Comparison of ENCODE assay signal across 15 cellular contexts in the genomic region with DNA sequence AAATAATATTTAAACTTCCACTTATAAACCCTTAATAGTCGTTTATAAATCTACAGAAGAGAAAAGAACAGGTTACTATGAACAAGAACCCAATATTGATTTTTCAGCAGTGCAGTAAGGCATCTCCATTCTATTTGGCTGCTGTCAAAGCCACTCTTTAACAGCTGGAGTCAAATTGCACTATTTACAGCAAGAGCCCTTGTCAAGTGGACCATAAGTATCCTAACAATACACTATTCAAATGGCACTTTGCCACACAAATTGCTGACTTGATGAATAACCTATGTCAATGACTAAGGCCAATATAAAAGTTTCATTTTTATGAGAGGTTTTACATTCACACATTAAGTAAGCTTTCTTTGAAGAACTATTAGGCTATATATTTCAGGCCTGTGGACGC.
A peak's percentile ranks its signal among the peaks of the same experiment; 100 is the strongest.
DNase-seq lines count a peak whose midpoint lies in the region; ATAC-seq and TF ChIP-seq lines count a peak whose summit lies in the region.
"Had no signal": no experiment of that assay in that cellular context is flagged by ENCODE, and none has a peak within 500 bp of the region (broad histone marks: within the 10 kb centered on the region; RNA-seq: fewer than 3 reads in every experiment).

No MANE protein-coding gene starts in this region.

- in situ Hi-C loops in SK-MEL-5 (cut with HindIII; ENCODE audit: low pct_unique_long_range_greater_than_20kb, low sequenced_read_pairs), result no loop called here
- in situ Hi-C loops in ACHN (cut with HindIII; ENCODE audit: low pct_ligation_motif_present, low pct_unique_long_range_greater_than_20kb, low sequenced_read_pairs), result no loop called here

- no peaks in the 10 kb centered on the region for H3K27me3 Mint-ChIP-seq in progenitor cell of endocrine pancreas
- H3K27me3 Mint-ChIP-seq: activated CD4-positive, alpha-beta T cell treated with anti-CD3 and anti-CD28 coated beads, Interleukin-2, amount 10 ng/mL, durations not matched to agents 24 days and 14 days had no signal

- H3K27ac Mint-ChIP-seq in progenitor cell of endocrine pancreas, result peak overlapping the region; percentile 82
- H3K27ac Mint-ChIP-seq: activated CD4-positive, alpha-beta T cell treated with anti-CD3 and anti-CD28 coated beads, Interleukin-2, amount 10 ng/mL, durations not matched to agents 24 days and 14 days had no signal

- H3K9me3 Mint-ChIP-seq in progenitor cell of endocrine pancreas (ENCODE audit: low read depth), result no peaks in the 10 kb centered on the region
- H3K9me3 Mint-ChIP-seq: activated CD4-positive, alpha-beta T cell treated with anti-CD3 and anti-CD28 coated beads, Interleukin-2, amount 10 ng/mL, durations not matched to agents 24 days and 14 days; activated T-cell treated with anti-CD3 and anti-CD28 coated beads, Interleukin-2, amount 50 U/mL, for 4 hours had no signal

- no peak for TF ChIP-seq CTCF in progenitor cell of endocrine pancreas (IDR thresholded peaks at IDR 0.05; ENCODE audit: unreplicated experiment)

- H3K4me3 Mint-ChIP-seq in progenitor cell of endocrine pancreas (ENCODE audit: low read depth), result peak overlapping the region; percentile 47
- H3K4me3 Mint-ChIP-seq: activated CD4-positive, alpha-beta T cell treated with anti-CD3 and anti-CD28 coated beads, Interleukin-2, amount 10 ng/mL, durations not matched to agents 24 days and 14 days; activated T-cell treated with anti-CD3 and anti-CD28 coated beads, Interleukin-2, amount 50 U/mL, for 4 hours had no signal

- ATAC-seq in GM19328 (IDR thresholded peaks at IDR 0.05; ENCODE audit: unreplicated experiment), result no peak
- ATAC-seq: activated T-cell treated with anti-CD3 and anti-CD28 coated beads, Interleukin-2, amount 50 U/mL, for 4 hours; left ventricle myocardium superior had no signal

- peak; percentile 98 for DNase-seq in NCI-H1092 treated with DMSO at 0.1 percent for 48 hours (lab: John Stamatoyannopoulos, UW)
- peak; percentile 41 for DNase-seq in NCI-H2171 (lab: John Stamatoyannopoulos, UW)
- peak; percentile 51 for DNase-seq in SK-MEL-5 (ENCODE audit: low read depth, low spot score)
- DNase-seq in progenitor cell of endocrine pancreas (ENCODE audit: low spot score, unreplicated experiment), result no peak
- DNase-seq in ACHN, result no peak
- no peak for DNase-seq in activated CD4-positive, alpha-beta T cell treated with anti-CD3 and anti-CD28 coated beads for 48 hours
- DNase-seq: activated CD4-positive, alpha-beta T cell treated with anti-CD3 and anti-CD28 coated beads, Interleukin-2, amount 10 ng/mL, durations not matched to agents 24 days and 14 days; activated T-cell treated with anti-CD3 and anti-CD28 coated beads, Interleukin-2, amount 50 U/mL, for 4 hours; adrenal gland; esophagus squamous epithelium; hypothalamus; left ventricle myocardium superior; NCI-H226; transverse colon had no signal

- peaks cover 21% of the 10 kb centered on the region for H3K4me1 Mint-ChIP-seq in progenitor cell of endocrine pancreas (ENCODE audit: low read depth)
- H3K4me1 Mint-ChIP-seq: activated CD4-positive, alpha-beta T cell treated with anti-CD3 and anti-CD28 coated beads, Interleukin-2, amount 10 ng/mL, durations not matched to agents 24 days and 14 days had no signal

- peaks cover 4% of the 10 kb centered on the region for H3K36me3 Mint-ChIP-seq in progenitor cell of endocrine pancreas (ENCODE audit: insufficient read depth)

Comparison
In these comparisons a context has a peak if more than half of its experiments do, and no peak if none do; other contexts are left out.
1. DNase-seq: peak in NCI-H1092 treated with DMSO at 0.1 percent for 48 hours (single experiment), NCI-H2171 (single experiment) and SK-MEL-5 (single experiment); none in progenitor cell of endocrine pancreas (single experiment), ACHN (single experiment) and activated CD4-positive, alpha-beta T cell treated with anti-CD3 and anti-CD28 coated beads for 48 hours (single experiment).